In genomic region chr6:85458184-85458583, GRCh38 we compare ENCODE assay signal across 13 cellular contexts. TPM values are rescaled to one million over a fixed set of nuclear protein-coding genes. Genes with fewer than 3 reads are reported as not detected.
DNase-seq lines count a peak whose midpoint lies in the region; ATAC-seq, FAIRE-seq and TF ChIP-seq lines count a peak whose summit lies in the region.
"Had no signal": no experiment of that assay in that cellular context is flagged by ENCODE, and none has a peak within 500 bp of the region (broad histone marks: within the 10 kb centered on the region; RNA-seq: fewer than 3 reads in every experiment).

No MANE protein-coding gene starts in this region.

- SMC1A ChIA-PET in GM12878 (lab: Charles Lee; ENCODE audit: uncharacterized antibody, unreplicated experiment) = interaction anchor here (0.7 to 9.8 kb wide), 14 partner anchors 9 to 102 kb away, joined by 3 to 138 read pairs (median 4); partner anchors contain the start of gene NT5E

- DNase-seq in GM12865 (ENCODE audit: low read depth) = peak; percentile 41
- peak; percentile 61 for DNase-seq in MV-4-11 (lab: John Stamatoyannopoulos, UW)
- DNase-seq in GM12878 (ENCODE audit: low read depth, low spot score) = no peak
- DNase-seq in sigmoid colon = no peak
- DNase-seq in NCI-H2029 (lab: John Stamatoyannopoulos, UW) = no peak
- no peak for DNase-seq in COR-L47 (lab: John Stamatoyannopoulos, UW)
- DNase-seq in H4 (ENCODE audit: low spot score) = no peak
- no peak for DNase-seq in kidney
- DNase-seq: activated CD4-positive, alpha-beta T cell treated with anti-CD3 and anti-CD28 coated beads for 36 hours; DMS 273 treated with DMSO at 0.1 percent for 48 hours; effector memory CD4-positive, alpha-beta T cell; NCI-H187 treated with DMSO at 0.1 percent for 48 hours had no signal

- H3K9me3 ChIP-seq in GM12878 (replicated peaks; ENCODE audit: control insufficient read depth, insufficient read depth, low read length) (no peaks in the 10 kb centered on the region), sigmoid colon (no peaks in the 10 kb centered on the region), kidney (ENCODE audit: control insufficient read depth in 1 of 2, low read length in 2 of 2) (no peaks in the 10 kb centered on the region)
- H3K9me3 ChIP-seq: Peyer's patch had no signal

- TF ChIP-seq POLR2A in GM12878 (IDR thresholded peaks at IDR 0.05; ENCODE audit: low read depth, low read length) (no peak), sigmoid colon (IDR thresholded peaks at IDR 0.05) (no peak)

- 3% methylated on average over 2 of the region's 2 CpGs for WGBS in GM12878 (ENCODE audit: insufficient coverage, insufficient replicate concordance, low lambda C conversion rate, missing lambda C conversion rate)
- 62 to 77% methylated on average over 2 of the region's 2 CpGs for WGBS in sigmoid colon, 2 donors

- H3K9ac ChIP-seq in GM12878 (ENCODE audit: control insufficient read depth, insufficient read depth, low read length) (no peak overlapping the region), kidney (ENCODE audit: low read length in 2 of 2) (no peak overlapping the region)

- TF ChIP-seq RAD21 in GM12878 (IDR thresholded peaks at IDR 0.05; ENCODE audit: insufficient read depth, low read depth, low read length) = no peak

- H3K27ac ChIP-seq in GM12878 (ENCODE audit: control insufficient read depth, insufficient read depth) = peak overlapping the region; percentile 43; the same call in 1 of the 2 replicates
- peak overlapping the region in 3 of 4 donors; percentile 69 to 78 (median 72) for H3K27ac ChIP-seq in sigmoid colon
- H3K27ac ChIP-seq in kidney (ENCODE audit: low read depth in 2 of 2, low read length in 2 of 2) = no peak overlapping the region

- no peak for FAIRE-seq in GM12878 (lab: Jason Lieb, UNC)
- no peak for FAIRE-seq in kidney (lab: Jason Lieb, UNC)

- no peak overlapping the region; the same call in 1 of the 2 replicates for H2AFZ ChIP-seq in GM12878 (ENCODE audit: control insufficient read depth, low read depth, low read length)

- no TSS peak for BruUV-seq in GM12878 (replicated peaks; lab: Mats Ljungman, UMichigan)

- RAD21 ChIA-PET in GM12878 (lab: Charles Lee; ENCODE audit: unreplicated experiment) = interaction anchor here (1.6 to 7.3 kb wide), 3 partner anchors 7 to 106 kb away, joined by 3 to 76 read pairs (median 11); partner anchors contain the start of gene NT5E

- CTCF ChIA-PET in GM12878 (lab: Yijun Ruan, JAX) = interaction anchor here (0.7 to 13.2 kb wide), 5 partner anchors 8 to 97 kb away, joined by 3 to 188 read pairs (median 4); partner anchors contain the start of gene NT5E

- in situ Hi-C loops in GM12878 (cut with MboI) = no loop called here

- peaks cover 10% of the 10 kb centered on the region for H3K79me2 ChIP-seq in GM12878 (ENCODE audit: control insufficient read depth, insufficient read depth, low read length)

- no peaks in the 10 kb centered on the region for H4K20me1 ChIP-seq in GM12878 (ENCODE audit: control insufficient read depth, insufficient read depth)

- TF ChIP-seq EP300 in GM12878 (IDR thresholded peaks at IDR 0.05; ENCODE audit: borderline replicate concordance in 1 of 2, control insufficient read depth in 1 of 2, low read depth in 2 of 2, low read length in 2 of 2) (no peak), sigmoid colon (IDR thresholded peaks at IDR 0.05) (no peak)

- H3K36me3 ChIP-seq in GM12878 (ENCODE audit: control insufficient read depth in 2 of 2, insufficient read depth in 2 of 2, low read length in 1 of 2) (no peaks in the 10 kb centered on the region), sigmoid colon (no peaks in the 10 kb centered on the region), kidney (ENCODE audit: control insufficient read depth in 1 of 2, insufficient read depth in 2 of 2, low read length in 2 of 2) (no peaks in the 10 kb centered on the region)
- H3K36me3 ChIP-seq: Peyer's patch had no signal

- no peak for ATAC-seq in GM12878
- ATAC-seq: activated CD4-positive, alpha-beta T cell treated with anti-CD3 and anti-CD28 coated beads for 36 hours had no signal

- intact Hi-C loops in GM12878 (cut with micrococcal nuclease; ENCODE audit: unreplicated experiment) = no loop called here
- intact Hi-C loops in sigmoid colon (cut with DNase I) = no loop called here
- intact Hi-C loops in kidney (cut with DNase I) = no loop called here

- H3K4me2 ChIP-seq in GM12878 (ENCODE audit: control insufficient read depth, insufficient read depth) = peak overlapping the region; percentile 71

- H3K4me3 ChIP-seq in GM12865 (ENCODE audit: low read depth, low read length) (no peak overlapping the region), GM12878 (no peak overlapping the region), sigmoid colon (no peak overlapping the region), kidney (ENCODE audit: low read length in 2 of 2) (no peak overlapping the region)
- H3K4me3 ChIP-seq: Peyer's patch had no signal

- H3K4me1 ChIP-seq in GM12878 (ENCODE audit: control insufficient read depth, insufficient read depth, low read length) = peaks cover 49% of the 10 kb centered on the region
- peaks cover 0 to 67% (median 50%) of the 10 kb centered on the region in 4 donors for H3K4me1 ChIP-seq in sigmoid colon
- H3K4me1 ChIP-seq in kidney (ENCODE audit: control insufficient read depth in 1 of 2, insufficient read depth in 1 of 2, low read depth in 1 of 2, low read length in 2 of 2) = peaks cover 3 to 5% of the 10 kb centered on the region in 2 donors

- no peaks in the 10 kb centered on the region for H3K27me3 ChIP-seq in GM12878 (replicated peaks in 1 of 2; ENCODE audit: control insufficient read depth in 2 of 2, insufficient read depth in 2 of 2, low read length in 1 of 2)
- H3K27me3 ChIP-seq in sigmoid colon = no peaks in the 10 kb centered on the region
- H3K27me3 ChIP-seq: Peyer's patch had no signal

- TF ChIP-seq CTCF in GM12865 (IDR thresholded peaks at IDR 0.05; ENCODE audit: insufficient read depth, low read depth, low read length, missing control alignments) (no peak), GM12878 (IDR thresholded peaks at IDR 0.05 in 2 of 3, conservative IDR thresholded peaks at IDR 0.05 in 1 of 3; ENCODE audit: control insufficient read depth in 2 of 3, extremely low read depth in 1 of 3, insufficient read depth in 1 of 3, low read depth in 3 of 3, low read length in 3 of 3) (no peak), sigmoid colon (IDR thresholded peaks at IDR 0.05) (no peak), kidney (IDR thresholded peaks at IDR 0.05; ENCODE audit: borderline replicate concordance, extremely low read depth, insufficient read depth) (no peak)

- POLR2A ChIA-PET in GM12878 (lab: Charles Lee) = interaction anchor here (1.0 to 8.0 kb wide), 5 partner anchors 7 to 62 kb away, joined by 3 to 64 read pairs (median 4); partner anchors contain the start of gene NT5E

TF ChIP-seq in GM12878, 131 proteins besides CTCF, POLR2A, EP300 and RAD21 (continues in another document):
- peak; percentile 46 to 72; a peak in 3 of 4 replicates for TF ChIP-seq IKZF2 (IDR thresholded peaks at IDR 0.05)
- TF ChIP-seq RUNX3 (IDR thresholded peaks at IDR 0.05; ENCODE audit: low read length) = peak; percentile 33; the same call in 1 of the 2 replicates
- no peak for TF ChIP-seq ZNF622 (IDR thresholded peaks at IDR 0.05)
- TF ChIP-seq ATF7 (IDR thresholded peaks at IDR 0.05; ENCODE audit: low read depth) = no peak
- no peak for TF ChIP-seq NR2F1 (conservative IDR thresholded peaks at IDR 0.05)
- TF ChIP-seq TCF12 (IDR thresholded peaks at IDR 0.05; ENCODE audit: low read depth, low read length) = no peak
- TF ChIP-seq EED (IDR thresholded peaks at IDR 0.05; ENCODE audit: low read depth) = peak; percentile 70

RNA-seq across cellular contexts. Expression of gene NT5E, which starts 8.3 kb away (rescaled TPM):
- 2.2 and 2.5 TPM in 2 replicates for total RNA-seq in GM12878 (2013; cell fraction: nucleolus; rRNA removed)
- total RNA-seq in GM12878 (2014; rRNA removed) = 8.2 and 8.4 TPM in 2 replicates
- total RNA-seq in GM12878 (2014; rRNA removed; fragmentation: Illumina TruSeq; extraction: Trizol) = 6.6 and 6.9 TPM in 2 replicates
- 8.2 and 9.7 TPM in 2 replicates for total RNA-seq in GM12878 (2021)
- polyA plus RNA-seq in GM12878 (2011; ENCODE audit: low read depth) = 4.2 TPM
- polyA plus RNA-seq in GM12878 (2011; rRNA removed) = 6.9 and 9.9 TPM in 2 replicates
- 4.6 and 9.2 TPM in 2 replicates for polyA plus RNA-seq in GM12878 (2011; cell fraction: cytosol; rRNA removed)
- 7.9 and 9.2 TPM in 2 replicates for polyA plus RNA-seq in GM12878 (2011; cell fraction: nucleus; rRNA removed)
- 5.3 and 7.9 TPM in 2 replicates for polyA plus RNA-seq in GM12878 (2012)
- 5.6 and 7.5 TPM in 2 replicates for polyA plus RNA-seq in GM12878 (2014; fragmentation: Illumina TruSeq; extraction: Trizol)
- polyA plus RNA-seq in GM12878 (2014; fragmentation: Nextera tagmentation; extraction: Ambion mirVana) = 1 to 10 TPM; 1.9 to 3.9 TPM
- 7.7 and 8.4 TPM in 2 replicates for polyA plus RNA-seq in GM12878 (2014; rRNA removed)
- 1 to 10 TPM; 8.4 to 9.3 TPM for polyA plus RNA-seq in GM12878 (2016; fragmentation: Nextera tagmentation; extraction: Ambion mirVana)
- polyA minus RNA-seq in GM12878 (2011; rRNA and poly(A)+ RNA removed) = 6.8 and 9.9 TPM in 2 replicates
- 8.7 and 10.4 TPM in 2 replicates for polyA minus RNA-seq in GM12878 (2011; cell fraction: cytosol; rRNA and poly(A)+ RNA removed)
- 14.4 and 19.7 TPM in 2 replicates for polyA minus RNA-seq in GM12878 (2011; cell fraction: nucleus; rRNA and poly(A)+ RNA removed)
- 10 to 100 TPM; 21.7 to 70.3 (median 33.1) TPM for total RNA-seq in sigmoid colon
- polyA plus RNA-seq in sigmoid colon = 10 to 100 TPM in 2 of 3 donors, 1 to 10 TPM in 1; 4.6 to 19.2 (median 12.7) TPM
- total RNA-seq in H4 (2014; rRNA removed; shearing (Covaris generic)) = 0.08 and 0.15 TPM in 2 replicates
- 41.0 TPM for total RNA-seq in kidney
- polyA plus RNA-seq in kidney (ENCODE audit: insufficient read depth, low read depth, low replicate concordance) = 13.1 TPM

Comparison
In these comparisons a context has a peak if more than half of its experiments do, and no peak if none do; other contexts are left out.
1. DNase-seq: peak in GM12865 (single experiment) and MV-4-11 (single experiment); none in GM12878 (single experiment), sigmoid colon (single experiment), NCI-H2029 (single experiment), COR-L47 (single experiment), H4 (single experiment) and kidney (single experiment).
2. H3K27ac ChIP-seq: peak in GM12878 (single experiment) and sigmoid colon (3 of 4); none in kidney (0 of 2).